ENCODE assay signal across 1 cellular context in the genomic region with DNA sequence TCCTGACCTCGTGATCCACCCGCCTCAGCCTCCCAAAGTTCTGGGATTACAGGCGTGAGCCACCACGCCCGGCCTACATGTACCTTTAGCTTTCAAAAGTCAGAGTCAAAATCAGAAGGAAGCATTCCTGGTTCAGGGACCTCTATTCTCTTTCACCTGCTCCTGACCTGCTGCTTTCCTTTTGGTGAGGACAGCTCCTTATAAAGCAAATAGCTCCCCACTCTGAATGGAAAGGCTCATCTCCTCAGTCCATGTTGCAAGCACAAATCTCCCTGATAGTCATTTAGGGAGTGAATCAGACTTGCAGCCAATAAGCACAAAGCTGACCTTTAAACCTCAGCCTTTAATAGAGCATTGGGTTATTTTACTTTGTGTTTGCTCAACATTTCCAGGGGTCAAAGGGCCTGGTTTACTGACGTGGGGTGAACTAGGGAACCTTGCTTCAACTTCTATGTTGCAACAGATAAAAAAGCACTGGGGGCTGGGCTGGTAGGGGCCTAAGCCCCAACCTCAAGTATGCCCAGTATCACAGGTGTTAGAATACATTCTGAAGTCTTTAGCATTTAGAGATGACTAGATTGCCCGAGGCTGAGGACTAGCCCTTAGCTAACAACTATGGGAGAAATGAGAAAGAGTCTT.
A peak's percentile ranks its signal among the peaks of the same experiment; 100 is the strongest.
TF ChIP-seq lines count a peak whose summit lies in the region.

No MANE protein-coding gene starts in this region.

TF ChIP-seq in HepG2, 621 proteins besides CTCF, POLR2A, EP300 and RAD21 (continued from another document and continues in another):
- TF ChIP-seq, protein P1, sequence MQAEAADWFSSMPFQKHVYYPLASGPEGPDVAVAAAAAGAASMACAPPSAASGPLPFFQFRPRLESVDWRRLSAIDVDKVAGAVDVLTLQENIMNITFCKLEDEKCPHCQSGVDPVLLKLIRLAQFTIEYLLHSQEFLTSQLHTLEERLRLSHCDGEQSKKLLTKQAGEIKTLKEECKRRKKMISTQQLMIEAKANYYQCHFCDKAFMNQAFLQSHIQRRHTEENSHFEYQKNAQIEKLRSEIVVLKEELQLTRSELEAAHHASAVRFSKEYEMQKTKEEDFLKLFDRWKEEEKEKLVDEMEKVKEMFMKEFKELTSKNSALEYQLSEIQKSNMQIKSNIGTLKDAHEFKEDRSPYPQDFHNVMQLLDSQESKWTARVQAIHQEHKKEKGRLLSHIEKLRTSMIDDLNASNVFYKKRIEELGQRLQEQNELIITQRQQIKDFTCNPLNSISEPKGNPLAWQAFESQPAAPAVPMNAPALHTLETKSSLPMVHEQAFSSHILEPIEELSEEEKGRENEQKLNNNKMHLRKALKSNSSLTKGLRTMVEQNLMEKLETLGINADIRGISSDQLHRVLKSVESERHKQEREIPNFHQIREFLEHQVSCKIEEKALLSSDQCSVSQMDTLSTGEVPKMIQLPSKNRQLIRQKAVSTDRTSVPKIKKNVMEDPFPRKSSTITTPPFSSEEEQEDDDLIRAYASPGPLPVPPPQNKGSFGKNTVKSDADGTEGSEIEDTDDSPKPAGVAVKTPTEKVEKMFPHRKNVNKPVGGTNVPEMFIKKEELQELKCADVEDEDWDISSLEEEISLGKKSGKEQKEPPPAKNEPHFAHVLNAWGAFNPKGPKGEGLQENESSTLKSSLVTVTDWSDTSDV (CRISPR knock-in tag; IDR thresholded peaks at IDR 0.05) = no peak
- no peak for TF ChIP-seq ZNF296 (CRISPR knock-in tag; conservative IDR thresholded peaks at IDR 0.05)
- TF ChIP-seq ZFP41 (CRISPR knock-in tag; IDR thresholded peaks at IDR 0.05; ENCODE audit: borderline replicate concordance) = no peak
- peak; percentile 94; the same call in 1 of the 2 replicates for TF ChIP-seq FOXJ3 (CRISPR knock-in tag; IDR thresholded peaks at IDR 0.05; ENCODE audit: borderline replicate concordance)
- peak; percentile 81 for TF ChIP-seq JUN (CRISPR knock-in tag; IDR thresholded peaks at IDR 0.05)
- TF ChIP-seq ZNF430 (CRISPR knock-in tag; IDR thresholded peaks at IDR 0.05) = 0 out of 2 replicates have a peak, but pooled peaks have one; percentile 80
- TF ChIP-seq ZNF225 (CRISPR knock-in tag; IDR thresholded peaks at IDR 0.05) = no peak
- TF ChIP-seq, protein P2, sequence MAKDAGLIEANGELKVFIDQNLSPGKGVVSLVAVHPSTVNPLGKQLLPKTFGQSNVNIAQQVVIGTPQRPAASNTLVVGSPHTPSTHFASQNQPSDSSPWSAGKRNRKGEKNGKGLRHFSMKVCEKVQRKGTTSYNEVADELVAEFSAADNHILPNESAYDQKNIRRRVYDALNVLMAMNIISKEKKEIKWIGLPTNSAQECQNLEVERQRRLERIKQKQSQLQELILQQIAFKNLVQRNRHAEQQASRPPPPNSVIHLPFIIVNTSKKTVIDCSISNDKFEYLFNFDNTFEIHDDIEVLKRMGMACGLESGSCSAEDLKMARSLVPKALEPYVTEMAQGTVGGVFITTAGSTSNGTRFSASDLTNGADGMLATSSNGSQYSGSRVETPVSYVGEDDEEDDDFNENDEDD (CRISPR knock-in tag; IDR thresholded peaks at IDR 0.05; ENCODE audit: borderline replicate concordance) = no peak
- no peak for TF ChIP-seq ZKSCAN1 (IDR thresholded peaks at IDR 0.05; ENCODE audit: low read length)
- TF ChIP-seq, protein P3, sequence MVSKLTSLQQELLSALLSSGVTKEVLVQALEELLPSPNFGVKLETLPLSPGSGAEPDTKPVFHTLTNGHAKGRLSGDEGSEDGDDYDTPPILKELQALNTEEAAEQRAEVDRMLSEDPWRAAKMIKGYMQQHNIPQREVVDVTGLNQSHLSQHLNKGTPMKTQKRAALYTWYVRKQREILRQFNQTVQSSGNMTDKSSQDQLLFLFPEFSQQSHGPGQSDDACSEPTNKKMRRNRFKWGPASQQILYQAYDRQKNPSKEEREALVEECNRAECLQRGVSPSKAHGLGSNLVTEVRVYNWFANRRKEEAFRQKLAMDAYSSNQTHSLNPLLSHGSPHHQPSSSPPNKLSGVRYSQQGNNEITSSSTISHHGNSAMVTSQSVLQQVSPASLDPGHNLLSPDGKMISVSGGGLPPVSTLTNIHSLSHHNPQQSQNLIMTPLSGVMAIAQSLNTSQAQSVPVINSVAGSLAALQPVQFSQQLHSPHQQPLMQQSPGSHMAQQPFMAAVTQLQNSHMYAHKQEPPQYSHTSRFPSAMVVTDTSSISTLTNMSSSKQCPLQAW (CRISPR knock-in tag; IDR thresholded peaks at IDR 0.05) = peak; percentile 90
- 0 out of 2 replicates have a peak, but pooled peaks have one; percentile 15 for TF ChIP-seq ZNF619 (CRISPR knock-in tag; IDR thresholded peaks at IDR 0.05)
- no peak for TF ChIP-seq ZNF121 (CRISPR knock-in tag; IDR thresholded peaks at IDR 0.05)
- no peak for TF ChIP-seq TEAD3 (CRISPR knock-in tag; optimal IDR thresholded peaks at IDR 0.05; ENCODE audit: borderline replicate concordance)
- no peak for TF ChIP-seq ZIK1 (CRISPR knock-in tag; IDR thresholded peaks at IDR 0.05; ENCODE audit: borderline replicate concordance, low read depth)
- no peak for TF ChIP-seq ZKSCAN5 (CRISPR knock-in tag; IDR thresholded peaks at IDR 0.05)
- TF ChIP-seq KDM5B (CRISPR knock-in tag; IDR thresholded peaks at IDR 0.05; ENCODE audit: borderline replicate concordance) = no peak
- TF ChIP-seq SRSF9 (IDR thresholded peaks at IDR 0.05; ENCODE audit: borderline replicate concordance, insufficient read depth, low read depth, low read length, poor library complexity, severe bottlenecking) = no peak
- TF ChIP-seq, protein P4, sequence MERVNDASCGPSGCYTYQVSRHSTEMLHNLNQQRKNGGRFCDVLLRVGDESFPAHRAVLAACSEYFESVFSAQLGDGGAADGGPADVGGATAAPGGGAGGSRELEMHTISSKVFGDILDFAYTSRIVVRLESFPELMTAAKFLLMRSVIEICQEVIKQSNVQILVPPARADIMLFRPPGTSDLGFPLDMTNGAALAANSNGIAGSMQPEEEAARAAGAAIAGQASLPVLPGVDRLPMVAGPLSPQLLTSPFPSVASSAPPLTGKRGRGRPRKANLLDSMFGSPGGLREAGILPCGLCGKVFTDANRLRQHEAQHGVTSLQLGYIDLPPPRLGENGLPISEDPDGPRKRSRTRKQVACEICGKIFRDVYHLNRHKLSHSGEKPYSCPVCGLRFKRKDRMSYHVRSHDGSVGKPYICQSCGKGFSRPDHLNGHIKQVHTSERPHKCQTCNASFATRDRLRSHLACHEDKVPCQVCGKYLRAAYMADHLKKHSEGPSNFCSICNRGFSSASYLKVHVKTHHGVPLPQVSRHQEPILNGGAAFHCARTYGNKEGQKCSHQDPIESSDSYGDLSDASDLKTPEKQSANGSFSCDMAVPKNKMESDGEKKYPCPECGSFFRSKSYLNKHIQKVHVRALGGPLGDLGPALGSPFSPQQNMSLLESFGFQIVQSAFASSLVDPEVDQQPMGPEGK (CRISPR knock-in tag; IDR thresholded peaks at IDR 0.05) = peak; percentile 99
- TF ChIP-seq, protein P5, sequence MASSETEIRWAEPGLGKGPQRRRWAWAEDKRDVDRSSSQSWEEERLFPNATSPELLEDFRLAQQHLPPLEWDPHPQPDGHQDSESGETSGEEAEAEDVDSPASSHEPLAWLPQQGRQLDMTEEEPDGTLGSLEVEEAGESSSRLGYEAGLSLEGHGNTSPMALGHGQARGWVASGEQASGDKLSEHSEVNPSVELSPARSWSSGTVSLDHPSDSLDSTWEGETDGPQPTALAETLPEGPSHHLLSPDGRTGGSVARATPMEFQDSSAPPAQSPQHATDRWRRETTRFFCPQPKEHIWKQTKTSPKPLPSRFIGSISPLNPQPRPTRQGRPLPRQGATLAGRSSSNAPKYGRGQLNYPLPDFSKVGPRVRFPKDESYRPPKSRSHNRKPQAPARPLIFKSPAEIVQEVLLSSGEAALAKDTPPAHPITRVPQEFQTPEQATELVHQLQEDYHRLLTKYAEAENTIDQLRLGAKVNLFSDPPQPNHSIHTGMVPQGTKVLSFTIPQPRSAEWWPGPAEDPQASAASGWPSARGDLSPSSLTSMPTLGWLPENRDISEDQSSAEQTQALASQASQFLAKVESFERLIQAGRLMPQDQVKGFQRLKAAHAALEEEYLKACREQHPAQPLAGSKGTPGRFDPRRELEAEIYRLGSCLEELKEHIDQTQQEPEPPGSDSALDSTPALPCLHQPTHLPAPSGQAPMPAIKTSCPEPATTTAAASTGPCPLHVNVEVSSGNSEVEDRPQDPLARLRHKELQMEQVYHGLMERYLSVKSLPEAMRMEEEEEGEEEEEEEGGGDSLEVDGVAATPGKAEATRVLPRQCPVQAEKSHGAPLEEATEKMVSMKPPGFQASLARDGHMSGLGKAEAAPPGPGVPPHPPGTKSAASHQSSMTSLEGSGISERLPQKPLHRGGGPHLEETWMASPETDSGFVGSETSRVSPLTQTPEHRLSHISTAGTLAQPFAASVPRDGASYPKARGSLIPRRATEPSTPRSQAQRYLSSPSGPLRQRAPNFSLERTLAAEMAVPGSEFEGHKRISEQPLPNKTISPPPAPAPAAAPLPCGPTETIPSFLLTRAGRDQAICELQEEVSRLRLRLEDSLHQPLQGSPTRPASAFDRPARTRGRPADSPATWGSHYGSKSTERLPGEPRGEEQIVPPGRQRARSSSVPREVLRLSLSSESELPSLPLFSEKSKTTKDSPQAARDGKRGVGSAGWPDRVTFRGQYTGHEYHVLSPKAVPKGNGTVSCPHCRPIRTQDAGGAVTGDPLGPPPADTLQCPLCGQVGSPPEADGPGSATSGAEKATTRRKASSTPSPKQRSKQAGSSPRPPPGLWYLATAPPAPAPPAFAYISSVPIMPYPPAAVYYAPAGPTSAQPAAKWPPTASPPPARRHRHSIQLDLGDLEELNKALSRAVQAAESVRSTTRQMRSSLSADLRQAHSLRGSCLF (CRISPR knock-in tag; IDR thresholded peaks at IDR 0.05; ENCODE audit: borderline replicate concordance) = no peak
- no peak for TF ChIP-seq ZNF33A (CRISPR knock-in tag; IDR thresholded peaks at IDR 0.05; ENCODE audit: borderline replicate concordance)
- TF ChIP-seq, protein P6, sequence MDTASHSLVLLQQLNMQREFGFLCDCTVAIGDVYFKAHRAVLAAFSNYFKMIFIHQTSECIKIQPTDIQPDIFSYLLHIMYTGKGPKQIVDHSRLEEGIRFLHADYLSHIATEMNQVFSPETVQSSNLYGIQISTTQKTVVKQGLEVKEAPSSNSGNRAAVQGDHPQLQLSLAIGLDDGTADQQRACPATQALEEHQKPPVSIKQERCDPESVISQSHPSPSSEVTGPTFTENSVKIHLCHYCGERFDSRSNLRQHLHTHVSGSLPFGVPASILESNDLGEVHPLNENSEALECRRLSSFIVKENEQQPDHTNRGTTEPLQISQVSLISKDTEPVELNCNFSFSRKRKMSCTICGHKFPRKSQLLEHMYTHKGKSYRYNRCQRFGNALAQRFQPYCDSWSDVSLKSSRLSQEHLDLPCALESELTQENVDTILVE (CRISPR knock-in tag; IDR thresholded peaks at IDR 0.05) = peak; percentile 69; the same call in 1 of the 2 replicates
- no peak for TF ChIP-seq ZNF251 (CRISPR knock-in tag; IDR thresholded peaks at IDR 0.05)
- peak; percentile 70; the same call in 1 of the 2 replicates for TF ChIP-seq ZNF501 (CRISPR knock-in tag; IDR thresholded peaks at IDR 0.05)
- TF ChIP-seq ZNF768 (CRISPR knock-in tag; IDR thresholded peaks at IDR 0.05) = no peak
- no peak for TF ChIP-seq PCBP2 (optimal IDR thresholded peaks at IDR 0.05; ENCODE audit: low read depth, low read length, poor library complexity, severe bottlenecking)
- peak; percentile 89; the same call in 1 of the 2 replicates for TF ChIP-seq ZNF878 (CRISPR knock-in tag; IDR thresholded peaks at IDR 0.05)
- no peak for TF ChIP-seq ZNF547 (CRISPR knock-in tag; IDR thresholded peaks at IDR 0.05)
- TF ChIP-seq ZNF292 (CRISPR knock-in tag; IDR thresholded peaks at IDR 0.05; ENCODE audit: borderline replicate concordance, low read depth) = peak; percentile 20; the same call in 1 of the 2 replicates
- no peak for TF ChIP-seq SIN3B (IDR thresholded peaks at IDR 0.05; ENCODE audit: low read length)
- TF ChIP-seq ZNF550 (CRISPR knock-in tag; IDR thresholded peaks at IDR 0.05; ENCODE audit: borderline replicate concordance) = no peak
- TF ChIP-seq, protein P7, sequence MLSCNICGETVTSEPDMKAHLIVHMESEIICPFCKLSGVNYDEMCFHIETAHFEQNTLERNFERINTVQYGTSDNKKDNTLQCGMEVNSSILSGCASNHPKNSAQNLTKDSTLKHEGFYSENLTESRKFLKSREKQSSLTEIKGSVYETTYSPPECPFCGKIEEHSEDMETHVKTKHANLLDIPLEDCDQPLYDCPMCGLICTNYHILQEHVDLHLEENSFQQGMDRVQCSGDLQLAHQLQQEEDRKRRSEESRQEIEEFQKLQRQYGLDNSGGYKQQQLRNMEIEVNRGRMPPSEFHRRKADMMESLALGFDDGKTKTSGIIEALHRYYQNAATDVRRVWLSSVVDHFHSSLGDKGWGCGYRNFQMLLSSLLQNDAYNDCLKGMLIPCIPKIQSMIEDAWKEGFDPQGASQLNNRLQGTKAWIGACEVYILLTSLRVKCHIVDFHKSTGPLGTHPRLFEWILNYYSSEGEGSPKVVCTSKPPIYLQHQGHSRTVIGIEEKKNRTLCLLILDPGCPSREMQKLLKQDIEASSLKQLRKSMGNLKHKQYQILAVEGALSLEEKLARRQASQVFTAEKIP (CRISPR knock-in tag; IDR thresholded peaks at IDR 0.05; ENCODE audit: borderline replicate concordance) = no peak
- TF ChIP-seq, protein P8, sequence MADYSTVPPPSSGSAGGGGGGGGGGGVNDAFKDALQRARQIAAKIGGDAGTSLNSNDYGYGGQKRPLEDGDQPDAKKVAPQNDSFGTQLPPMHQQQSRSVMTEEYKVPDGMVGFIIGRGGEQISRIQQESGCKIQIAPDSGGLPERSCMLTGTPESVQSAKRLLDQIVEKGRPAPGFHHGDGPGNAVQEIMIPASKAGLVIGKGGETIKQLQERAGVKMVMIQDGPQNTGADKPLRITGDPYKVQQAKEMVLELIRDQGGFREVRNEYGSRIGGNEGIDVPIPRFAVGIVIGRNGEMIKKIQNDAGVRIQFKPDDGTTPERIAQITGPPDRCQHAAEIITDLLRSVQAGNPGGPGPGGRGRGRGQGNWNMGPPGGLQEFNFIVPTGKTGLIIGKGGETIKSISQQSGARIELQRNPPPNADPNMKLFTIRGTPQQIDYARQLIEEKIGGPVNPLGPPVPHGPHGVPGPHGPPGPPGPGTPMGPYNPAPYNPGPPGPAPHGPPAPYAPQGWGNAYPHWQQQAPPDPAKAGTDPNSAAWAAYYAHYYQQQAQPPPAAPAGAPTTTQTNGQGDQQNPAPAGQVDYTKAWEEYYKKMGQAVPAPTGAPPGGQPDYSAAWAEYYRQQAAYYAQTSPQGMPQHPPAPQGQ (CRISPR knock-in tag; IDR thresholded peaks at IDR 0.05; ENCODE audit: borderline replicate concordance) = no peak
- TF ChIP-seq NFIC (IDR thresholded peaks at IDR 0.05; ENCODE audit: low read length) = peak; percentile 92
- TF ChIP-seq DNMT1 (CRISPR knock-in tag; IDR thresholded peaks at IDR 0.05) = 0 out of 2 replicates have a peak, but pooled peaks have one; percentile 17
- 0 out of 2 replicates have a peak, but pooled peaks have one; percentile 55 for TF ChIP-seq SP4 (CRISPR knock-in tag; IDR thresholded peaks at IDR 0.05)
- no peak for TF ChIP-seq HNRNPUL1 (IDR thresholded peaks at IDR 0.05; ENCODE audit: low read depth, low read length)
- TF ChIP-seq HIVEP1 (CRISPR knock-in tag; IDR thresholded peaks at IDR 0.05) = no peak
- TF ChIP-seq, protein P9, sequence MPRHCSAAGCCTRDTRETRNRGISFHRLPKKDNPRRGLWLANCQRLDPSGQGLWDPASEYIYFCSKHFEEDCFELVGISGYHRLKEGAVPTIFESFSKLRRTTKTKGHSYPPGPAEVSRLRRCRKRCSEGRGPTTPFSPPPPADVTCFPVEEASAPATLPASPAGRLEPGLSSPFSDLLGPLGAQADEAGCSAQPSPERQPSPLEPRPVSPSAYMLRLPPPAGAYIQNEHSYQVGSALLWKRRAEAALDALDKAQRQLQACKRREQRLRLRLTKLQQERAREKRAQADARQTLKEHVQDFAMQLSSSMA (CRISPR knock-in tag; IDR thresholded peaks at IDR 0.05) = no peak
- TF ChIP-seq KLF15 (CRISPR knock-in tag; IDR thresholded peaks at IDR 0.05; ENCODE audit: borderline replicate concordance) = no peak
- TF ChIP-seq NR2F2 (IDR thresholded peaks at IDR 0.05; ENCODE audit: borderline replicate concordance, low read depth) = peak; percentile 100
- TF ChIP-seq CHD4 (IDR thresholded peaks at IDR 0.05; ENCODE audit: borderline replicate concordance, low read length) = no peak; the same call in 1 of the 2 replicates
- TF ChIP-seq TRIM24 (CRISPR knock-in tag; IDR thresholded peaks at IDR 0.05) = peak; percentile 90
